Comparison of ENCODE assay signal across 27 cellular contexts in genomic region chrX:131918839-131919238, GRCh38.
"Had no signal": no experiment of that assay in that cellular context is flagged by ENCODE, and none has a peak within 500 bp of the region (broad histone marks: within the 10 kb centered on the region; RNA-seq: fewer than 3 reads in every experiment).

No MANE protein-coding gene starts in this region.

- ATAC-seq: left colon; mucosa of descending colon; naive thymus-derived CD4-positive, alpha-beta T cell; natural killer cell treated with Interleukin-12 subunit alpha and Interleukin-12 subunit beta and Interleukin-15 and Interleukin-18, amount 100 ng/mL, for 72 hours; right lobe of liver; stimulated activated memory B cell treated with anti-CD40 and anti-IgM and Interleukin-4, amounts not matched to agents 10 μg/mL and 1 μg/mL and 100 μg/mL, for 72 hours; stimulated activated naive CD8-positive, alpha-beta T cell treated with anti-CD3 and anti-CD28 coated beads, Interleukin-15, amount 100 ng/mL, for 72 hours had no signal

- H3K27me3 ChIP-seq: ovary, right atrium auricular region, right lobe of liver, upper lobe of left lung, vagina had no signal

- H3K27me3 Mint-ChIP-seq: memory B cell; naive thymus-derived CD4-positive, alpha-beta T cell; progenitor cell of endocrine pancreas; stimulated activated memory B cell treated with anti-CD40 and anti-IgM and Interleukin-4, amounts not matched to agents 10 μg/mL and 1 μg/mL and 100 μg/mL, for 72 hours; stimulated activated naive CD8-positive, alpha-beta T cell treated with anti-CD3 and anti-CD28 coated beads, Interleukin-15, amount 100 ng/mL, for 72 hours had no signal

- H3K36me3 Mint-ChIP-seq: natural killer cell treated with Interleukin-12 subunit alpha and Interleukin-12 subunit beta and Interleukin-15 and Interleukin-18, amount 100 ng/mL, for 72 hours; stimulated activated memory B cell treated with anti-CD40 and anti-IgM and Interleukin-4, amounts not matched to agents 10 μg/mL and 1 μg/mL and 100 μg/mL, for 72 hours had no signal

- H3K27ac Mint-ChIP-seq: immature natural killer cell; memory B cell; naive thymus-derived CD4-positive, alpha-beta T cell; natural killer cell treated with Interleukin-12 subunit alpha and Interleukin-12 subunit beta and Interleukin-15 and Interleukin-18, amount 100 ng/mL, for 72 hours; progenitor cell of endocrine pancreas; stimulated activated memory B cell treated with anti-CD40 and anti-IgM and Interleukin-4, amounts not matched to agents 10 μg/mL and 1 μg/mL and 100 μg/mL, for 72 hours; stimulated activated naive CD8-positive, alpha-beta T cell treated with anti-CD3 and anti-CD28 coated beads, Interleukin-15, amount 100 ng/mL, for 72 hours had no signal

- FAIRE-seq: islet of Langerhans, kidney had no signal

- DNase-seq: immature natural killer cell; left colon; left ventricle myocardium inferior; midbrain; mucosa of descending colon; naive thymus-derived CD4-positive, alpha-beta T cell; ovary; stimulated activated CD4-positive, alpha-beta T cell treated with anti-CD3 and anti-CD28 coated beads, Interleukin-1b, Interleukin-23, amount 100 ng/mL, for 48 hours; stimulated activated CD4-positive, alpha-beta T cell treated with anti-CD3 and anti-CD28 coated beads, Interleukin-2, amount 100 ng/mL, for 48 hours; stimulated activated CD4-positive, alpha-beta T cell treated with anti-CD3 and anti-CD28 coated beads, Interleukin-4, amount 100 ng/mL, for 4 hours; stimulated activated CD8-positive, alpha-beta memory T cell treated with anti-CD3 and anti-CD28 coated beads, Interleukin-4, amount 100 ng/mL, for 48 hours; stimulated activated naive CD4-positive, alpha-beta T cell treated with Interleukin-2 at 50 U/mL for 16 hours; stimulated activated naive CD8-positive, alpha-beta T cell treated with anti-CD3 and anti-CD28 coated beads, Interleukin-15, amount 100 ng/mL, for 72 hours; substantia nigra; upper lobe of left lung had no signal

- H3K36me3 ChIP-seq: left ventricle myocardium inferior, ovary, right atrium auricular region, right lobe of liver, tibial nerve, upper lobe of left lung, vagina had no signal

- H3K4me3 ChIP-seq: left ventricle myocardium inferior, lung, mucosa of descending colon, ovary, right atrium auricular region, right lobe of liver, smooth muscle cell, tibial nerve, upper lobe of left lung, vagina had no signal

- H3K9me3 Mint-ChIP-seq: immature natural killer cell; memory B cell; natural killer cell treated with Interleukin-12 subunit alpha and Interleukin-12 subunit beta and Interleukin-15 and Interleukin-18, amount 100 ng/mL, for 72 hours; stimulated activated memory B cell treated with anti-CD40 and anti-IgM and Interleukin-4, amounts not matched to agents 10 μg/mL and 1 μg/mL and 100 μg/mL, for 72 hours; stimulated activated naive CD8-positive, alpha-beta T cell treated with anti-CD3 and anti-CD28 coated beads, Interleukin-15, amount 100 ng/mL, for 72 hours had no signal

- H3K4me3 Mint-ChIP-seq: immature natural killer cell; memory B cell; naive thymus-derived CD4-positive, alpha-beta T cell; natural killer cell treated with Interleukin-12 subunit alpha and Interleukin-12 subunit beta and Interleukin-15 and Interleukin-18, amount 100 ng/mL, for 72 hours; stimulated activated memory B cell treated with anti-CD40 and anti-IgM and Interleukin-4, amounts not matched to agents 10 μg/mL and 1 μg/mL and 100 μg/mL, for 72 hours; stimulated activated naive CD8-positive, alpha-beta T cell treated with anti-CD3 and anti-CD28 coated beads, Interleukin-15, amount 100 ng/mL, for 72 hours had no signal

- H3K4me1 Mint-ChIP-seq: stimulated activated memory B cell treated with anti-CD40 and anti-IgM and Interleukin-4, amounts not matched to agents 10 μg/mL and 1 μg/mL and 100 μg/mL, for 72 hours; stimulated activated naive CD8-positive, alpha-beta T cell treated with anti-CD3 and anti-CD28 coated beads, Interleukin-15, amount 100 ng/mL, for 72 hours had no signal
